ENCODE assay signal across 21 cellular contexts in genomic region chr9:33453999-33454660, GRCh38. TPM values are rescaled to one million over a fixed set of nuclear protein-coding genes. Genes with fewer than 3 reads are reported as not detected.
DNase-seq lines count a peak whose midpoint lies in the region; ATAC-seq, FAIRE-seq and TF ChIP-seq lines count a peak whose summit lies in the region.
"Had no signal": no experiment of that assay in that cellular context is flagged by ENCODE, and none has a peak within 500 bp of the region (broad histone marks: within the 10 kb centered on the region; RNA-seq: fewer than 3 reads in every experiment).

No MANE protein-coding gene starts in this region.

- no peaks in the 10 kb centered on the region for H3K9me2 ChIP-seq in OCI-LY7 (ENCODE audit: insufficient read depth, low read length)
- no peaks in the 10 kb centered on the region for H3K9me2 ChIP-seq in GM23338 (ENCODE audit: insufficient read depth)

- H4K20me1 ChIP-seq in OCI-LY7 (ENCODE audit: insufficient read depth, low read length) (no peaks in the 10 kb centered on the region), keratinocyte (ENCODE audit: control insufficient read depth, extremely low read depth, insufficient read depth, low read length) (no peaks in the 10 kb centered on the region), GM23338 (replicated peaks; ENCODE audit: insufficient read depth) (no peaks in the 10 kb centered on the region)

- ATAC-seq in GM18517 (IDR thresholded peaks at IDR 0.05; ENCODE audit: unreplicated experiment) (peak; percentile 44), GM21360 (IDR thresholded peaks at IDR 0.05; ENCODE audit: unreplicated experiment) (peak; percentile 37), GM18511 (IDR thresholded peaks at IDR 0.05; ENCODE audit: unreplicated experiment) (no peak), GM23338 (no peak)
- ATAC-seq: gastroesophageal sphincter had no signal

- CTCF ChIA-PET in OCI-LY7 (lab: Charles Lee; ENCODE audit: unreplicated experiment): interaction anchor here (1.5 to 3.7 kb wide), 5 partner anchors 10 to 80 kb away, joined by 9 to 28 read pairs (median 17); partner anchors contain the start of gene NOL6

- intact Hi-C loops in OCI-LY7 (cut with micrococcal nuclease; ENCODE audit: unreplicated experiment): loop anchor here (1.0 to 2.0 kb wide), 3 partner anchors 39 to 157 kb away; no protein-coding TSS in a partner anchor

- no peak overlapping the region for H3K9ac ChIP-seq in keratinocyte (ENCODE audit: control insufficient read depth, extremely low read depth, insufficient read depth, low read length)

- FAIRE-seq in keratinocyte (lab: Jason Lieb, UNC): peak; percentile 32

- H3K4me2 ChIP-seq in OCI-LY7 (ENCODE audit: low read length) (peak overlapping the region; percentile 51), keratinocyte (ENCODE audit: control insufficient read depth, extremely low read depth, insufficient read depth, low read depth, low read length) (no peak overlapping the region), GM23338 (no peak overlapping the region)

- dilution Hi-C loops in keratinocyte (cut with MboI; ENCODE audit: extremely low pct_ligation_motif_present, low sequenced_read_pairs): no loop called here

- H3F3A ChIP-seq in GM23338 (replicated peaks; ENCODE audit: low read depth): no peaks in the 10 kb centered on the region

- TF ChIP-seq CTCF in OCI-LY7 (conservative IDR thresholded peaks at IDR 0.05; ENCODE audit: low read length): no peak
- no peak for TF ChIP-seq CTCF in keratinocyte (optimal IDR thresholded peaks at IDR 0.05 in 1 of 3, IDR thresholded peaks at IDR 0.05 in 1 of 3, conservative IDR thresholded peaks at IDR 0.05 in 1 of 3; ENCODE audit: extremely low read depth in 1 of 3, insufficient read depth in 2 of 3, low read length in 3 of 3)
- no peak for TF ChIP-seq CTCF in GM23338 (conservative IDR thresholded peaks at IDR 0.05; ENCODE audit: low read depth in 2 of 2)

- H3K4me1 ChIP-seq in OCI-LY7 (ENCODE audit: insufficient read depth, low read length, poor library complexity, severe bottlenecking) (peaks cover 37% of the 10 kb centered on the region), keratinocyte (ENCODE audit: control insufficient read depth, extremely low read depth, insufficient read depth, low read length) (peaks cover 47% of the 10 kb centered on the region), GM23338 (ENCODE audit: insufficient read depth) (peaks cover 8% of the 10 kb centered on the region; the same call in 1 of the 2 replicates)
- H3K4me1 ChIP-seq: gastroesophageal sphincter had no signal

- no peak overlapping the region for H3K27ac Mint-ChIP-seq in GM23338
- H3K27ac Mint-ChIP-seq: endodermal cell, immature natural killer cell had no signal

- H3K79me2 ChIP-seq in OCI-LY7 (ENCODE audit: insufficient read depth, low read depth, low read length) (no peaks in the 10 kb centered on the region), keratinocyte (ENCODE audit: control insufficient read depth, insufficient read depth, low read length) (no peaks in the 10 kb centered on the region), GM23338 (replicated peaks; ENCODE audit: insufficient read depth) (no peaks in the 10 kb centered on the region)

- H3K27me3 ChIP-seq in keratinocyte (ENCODE audit: control insufficient read depth, extremely low read depth, insufficient read depth, low read length) (no peaks in the 10 kb centered on the region), GM23338 (ENCODE audit: insufficient read depth) (no peaks in the 10 kb centered on the region)
- H3K27me3 ChIP-seq: brain microvascular endothelial cell, gastroesophageal sphincter, SJCRH30 had no signal

- H3K36me3 ChIP-seq in OCI-LY7 (ENCODE audit: insufficient read depth, low read length) (no peaks in the 10 kb centered on the region), keratinocyte (ENCODE audit: control insufficient read depth in 2 of 2, extremely low read depth in 1 of 2, insufficient read depth in 2 of 2, low read length in 2 of 2) (no peaks in the 10 kb centered on the region), GM23338 (ENCODE audit: insufficient read depth) (no peaks in the 10 kb centered on the region)
- H3K36me3 ChIP-seq: brain microvascular endothelial cell, gastroesophageal sphincter, SJCRH30, spleen had no signal

- no peaks in the 10 kb centered on the region for H3K9me1 ChIP-seq in keratinocyte (ENCODE audit: control insufficient read depth, extremely low read depth, insufficient read depth, low read length)

- peaks cover 17% of the 10 kb centered on the region for H3K4me1 Mint-ChIP-seq in GM23338
- H3K4me1 Mint-ChIP-seq: immature natural killer cell had no signal

- H3K4me3 ChIP-seq in OCI-LY7 (ENCODE audit: low read depth, low read length, poor library complexity, severe bottlenecking): no peak overlapping the region
- no peak overlapping the region for H3K4me3 ChIP-seq in keratinocyte (ENCODE audit: control insufficient read depth in 2 of 3, extremely low read depth in 1 of 3, insufficient read depth in 2 of 3, low read depth in 1 of 3, low read length in 3 of 3)
- H3K4me3 ChIP-seq in GM23338: no peak overlapping the region
- H3K4me3 ChIP-seq: gastroesophageal sphincter, K562, SJCRH30, spleen had no signal

- BruUV-seq in OCI-LY7 (replicated peaks; lab: Mats Ljungman, UMichigan): no TSS peak

- H3K4me3 Mint-ChIP-seq in GM23338: no peak overlapping the region
- H3K4me3 Mint-ChIP-seq: activated T-cell treated with anti-CD3 and anti-CD28 coated beads, Interleukin-2, amount 50 U/mL, for 4 hours; CD14-positive monocyte; endodermal cell; immature natural killer cell had no signal

- H3K27ac ChIP-seq in OCI-LY7 (ENCODE audit: low read depth, low read length, poor library complexity, severe bottlenecking) (peak overlapping the region; percentile 75), keratinocyte (ENCODE audit: control insufficient read depth, insufficient read depth, low read length) (peak overlapping the region; percentile 83), GM23338 (ENCODE audit: low read depth) (no peak overlapping the region)
- H3K27ac ChIP-seq: brain microvascular endothelial cell, gastroesophageal sphincter, SJCRH30 had no signal

- H2AFZ ChIP-seq in OCI-LY7 (ENCODE audit: low read length): peak overlapping the region; percentile 78; the same call in 1 of the 2 replicates
- H2AFZ ChIP-seq in keratinocyte (ENCODE audit: control insufficient read depth, low read length): no peak overlapping the region
- no peak overlapping the region for H2AFZ ChIP-seq in GM23338

- H3K36me3 Mint-ChIP-seq in GM23338 (ENCODE audit: low read depth): no peaks in the 10 kb centered on the region
- H3K36me3 Mint-ChIP-seq: CD14-positive monocyte, immature natural killer cell had no signal

- POLR2A ChIA-PET in OCI-LY7 (lab: Charles Lee): interaction anchor here (0.6 to 8.6 kb wide), 8 partner anchors 10 to 294 kb away, joined by 3 to 50 read pairs (median 4); partner anchors contain the start of gene NOL6

- H3K27me3 Mint-ChIP-seq in GM23338 (ENCODE audit: insufficient read depth, low read depth, poor library complexity): peaks cover 13% of the 10 kb centered on the region

- peak; percentile 80 for DNase-seq in OCI-LY7 (ENCODE audit: low spot score)
- no peak for DNase-seq in keratinocyte (ENCODE audit: low read depth, low spot score)
- DNase-seq in GM23338 (ENCODE audit: low spot score): no peak
- DNase-seq in medulla oblongata (ENCODE audit: extremely low spot score): no peak
- DNase-seq: activated T-cell treated with anti-CD3 and anti-CD28 coated beads, Interleukin-2, amount 50 U/mL, for 4 hours; brain microvascular endothelial cell; endodermal cell; immature natural killer cell; midbrain; NCI-H1694; NCI-H526; SJCRH30; spleen had no signal

- H3K9me3 Mint-ChIP-seq in GM23338: no peaks in the 10 kb centered on the region
- H3K9me3 Mint-ChIP-seq: activated T-cell treated with anti-CD3 and anti-CD28 coated beads, Interleukin-2, amount 50 U/mL, for 4 hours; CD14-positive monocyte; endodermal cell; immature natural killer cell had no signal

- H3K9me3 ChIP-seq in OCI-LY7 (ENCODE audit: low read length): no peaks in the 10 kb centered on the region
- no peaks in the 10 kb centered on the region for H3K9me3 ChIP-seq in keratinocyte (ENCODE audit: control insufficient read depth, low read depth, low read length)
- H3K9me3 ChIP-seq: gastroesophageal sphincter, SJCRH30, spleen had no signal

RNA-seq across cellular contexts. Expression of gene AQP3, which starts 6.7 kb away (rescaled TPM):
- total RNA-seq in OCI-LY7 (2014; rRNA removed; shearing (Covaris generic)): 16.0 TPM in 2 replicates
- total RNA-seq in OCI-LY7 (2022): 28.5 and 30.6 TPM in 2 replicates
- polyA plus RNA-seq in keratinocyte (139 to 239 TPM (median 215 TPM) in 3 replicates), GM23338 (2016; fragmentation: Nextera tagmentation; extraction: Ambion mirVana) (1.4 and 1.6 TPM in 2 replicates)
- polyA plus RNA-seq in keratinocyte (2011; ENCODE audit: low read depth): 16.3 TPM
- 63.9 and 107 TPM in 2 replicates for polyA plus RNA-seq in keratinocyte (2011; cell fraction: cytosol; rRNA removed)
- 126 and 174 TPM in 2 replicates for polyA plus RNA-seq in keratinocyte (2011; cell fraction: nucleus; rRNA removed)
- 107 and 168 TPM in 2 replicates for polyA plus RNA-seq in keratinocyte (2012; ENCODE audit: low replicate concordance)
- polyA minus RNA-seq in keratinocyte: 219 to 431 TPM (median 304 TPM) in 3 replicates
- polyA minus RNA-seq in keratinocyte (2011; cell fraction: cytosol; rRNA and poly(A)+ RNA removed): 148 TPM
- polyA minus RNA-seq in keratinocyte (2011; cell fraction: nucleus; rRNA and poly(A)+ RNA removed): 78.9 and 82.2 TPM in 2 replicates
- total RNA-seq in GM23338 (2014; rRNA removed; shearing (Covaris generic)): 3.5 and 3.8 TPM in 2 replicates
- total RNA-seq: G401 had no signal

RNA-seq across cellular contexts. Expression of gene NOL6, which starts 19.6 kb away (rescaled TPM):
- total RNA-seq in OCI-LY7 (2014; rRNA removed; shearing (Covaris generic)): 26.4 and 28.8 TPM in 2 replicates
- total RNA-seq in OCI-LY7 (2022): 23.8 and 30.9 TPM in 2 replicates
- polyA plus RNA-seq in keratinocyte (51.8 to 93.3 TPM (median 63.6 TPM) in 3 replicates), GM23338 (2016; fragmentation: Nextera tagmentation; extraction: Ambion mirVana) (25.0 and 28.7 TPM in 2 replicates)
- polyA plus RNA-seq in keratinocyte (2011; ENCODE audit: low read depth): 17.5 TPM
- 41.5 and 49.7 TPM in 2 replicates for polyA plus RNA-seq in keratinocyte (2011; cell fraction: cytosol; rRNA removed)
- polyA plus RNA-seq in keratinocyte (2011; cell fraction: nucleus; rRNA removed): 113 and 128 TPM in 2 replicates
- polyA plus RNA-seq in keratinocyte (2012; ENCODE audit: low replicate concordance): 26.3 and 80.4 TPM in 2 replicates
- 76.3 to 184 TPM (median 102 TPM) in 3 replicates for polyA minus RNA-seq in keratinocyte
- polyA minus RNA-seq in keratinocyte (2011; cell fraction: cytosol; rRNA and poly(A)+ RNA removed): 73.7 TPM
- polyA minus RNA-seq in keratinocyte (2011; cell fraction: nucleus; rRNA and poly(A)+ RNA removed): 81.7 and 90.1 TPM in 2 replicates
- total RNA-seq in GM23338 (2014; rRNA removed; shearing (Covaris generic)): 54.1 and 58.4 TPM in 2 replicates

RNA-seq across cellular contexts. Expression of gene AQP7, which starts 51.8 kb away (rescaled TPM):
- not detected in 2 replicates for total RNA-seq in OCI-LY7 (2014; rRNA removed; shearing (Covaris generic))
- 1.4 and 2.2 TPM in 2 replicates for total RNA-seq in OCI-LY7 (2022)
- not detected in 3 replicates for polyA plus RNA-seq in keratinocyte
- not detected for polyA plus RNA-seq in keratinocyte (2011; ENCODE audit: low read depth)
- polyA plus RNA-seq in keratinocyte (2011; cell fraction: cytosol; rRNA removed): not detected in 2 replicates
- polyA plus RNA-seq in keratinocyte (2011; cell fraction: nucleus; rRNA removed): 0.10 and 0.19 TPM in 2 replicates
- 0.14 TPM in 1 of 2 replicates, not detected in the other for polyA plus RNA-seq in keratinocyte (2012; ENCODE audit: low replicate concordance)
- polyA minus RNA-seq in keratinocyte: not detected in 3 replicates
- not detected for polyA minus RNA-seq in keratinocyte (2011; cell fraction: cytosol; rRNA and poly(A)+ RNA removed)
- not detected in 2 replicates for polyA minus RNA-seq in keratinocyte (2011; cell fraction: nucleus; rRNA and poly(A)+ RNA removed)
- not detected in 2 replicates for total RNA-seq in GM23338 (2014; rRNA removed; shearing (Covaris generic))
- not detected in 2 replicates for polyA plus RNA-seq in GM23338 (2016; fragmentation: Nextera tagmentation; extraction: Ambion mirVana)
- total RNA-seq: activated T-cell treated with anti-CD3 and anti-CD28 coated beads, Interleukin-2, amount 50 U/mL, for 4 hours; temporal lobe had no signal
- polyA plus RNA-seq: CD14-positive monocyte, immature natural killer cell had no signal

Comparison
In these comparisons a context has a peak if more than half of its experiments do, and no peak if none do; other contexts are left out.
1. ATAC-seq: peak in GM18517 (single experiment) and GM21360 (single experiment); none in GM18511 (single experiment) and GM23338 (single experiment).